ENCODE assay signal across 11 cellular contexts in the genomic region with DNA sequence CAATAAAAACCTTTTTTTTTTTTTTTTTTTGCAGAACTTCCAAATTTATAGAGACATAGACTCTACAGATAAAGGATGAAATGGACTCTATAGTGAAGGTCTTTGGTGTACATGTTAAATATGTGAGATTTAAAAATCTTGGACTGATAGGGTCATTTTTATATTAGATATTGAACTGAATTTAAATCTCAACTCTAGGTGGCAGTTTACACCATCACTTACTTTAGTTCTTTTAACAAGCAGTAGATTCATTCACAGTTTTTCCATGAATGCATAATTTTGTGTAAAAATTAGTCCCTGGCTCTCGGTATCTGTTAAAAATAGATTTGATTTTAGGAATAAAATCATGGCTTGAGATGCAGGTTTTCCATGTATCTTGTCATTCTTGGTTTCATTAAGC. TPM values are rescaled to one million over a fixed set of nuclear protein-coding genes. Genes with fewer than 3 reads are reported as not detected.
DNase-seq lines count a peak whose midpoint lies in the region; ATAC-seq and TF ChIP-seq lines count a peak whose summit lies in the region.
"Had no signal": no experiment of that assay in that cellular context is flagged by ENCODE, and none has a peak within 500 bp of the region (broad histone marks: within the 10 kb centered on the region; RNA-seq: fewer than 3 reads in every experiment).

No MANE protein-coding gene starts in this region.

- H3K4me1 Mint-ChIP-seq in brain (no peaks in the 10 kb centered on the region), nephron (no peaks in the 10 kb centered on the region)

- H3K9me2 ChIP-seq in Loucy (replicated peaks; ENCODE audit: low read depth, low read length) = no peaks in the 10 kb centered on the region

- no peaks in the 10 kb centered on the region for H3K9me3 ChIP-seq in Loucy (ENCODE audit: insufficient read depth, low read depth, low read length)
- H3K9me3 ChIP-seq: sigmoid colon had no signal

- H3K9me3 Mint-ChIP-seq in brain (no peaks in the 10 kb centered on the region), nephron (no peaks in the 10 kb centered on the region)

- no peaks in the 10 kb centered on the region for H3K4me1 ChIP-seq in Loucy (ENCODE audit: insufficient read depth, low read length, poor library complexity, severe bottlenecking)
- H3K4me1 ChIP-seq: sigmoid colon had no signal

- no peaks in the 10 kb centered on the region for H3K27me3 ChIP-seq in Loucy (ENCODE audit: insufficient read depth, low read length, poor library complexity, severe bottlenecking)
- H3K27me3 ChIP-seq: sigmoid colon had no signal

- no peak overlapping the region for H2AFZ ChIP-seq in Loucy (ENCODE audit: low read length)

- no peak for ATAC-seq in GM21381 (IDR thresholded peaks at IDR 0.05; ENCODE audit: unreplicated experiment)
- ATAC-seq in HG03045 (IDR thresholded peaks at IDR 0.05; ENCODE audit: unreplicated experiment) = no peak

- no peaks in the 10 kb centered on the region for H4K20me1 ChIP-seq in Loucy (ENCODE audit: insufficient read depth, low read length, poor library complexity, severe bottlenecking)

- H3K79me2 ChIP-seq in Loucy (ENCODE audit: insufficient read depth, low read length) = no peaks in the 10 kb centered on the region

- H3K4me3 ChIP-seq in Loucy (ENCODE audit: low read length, poor library complexity, severe bottlenecking) = no peak overlapping the region
- H3K4me3 ChIP-seq: sigmoid colon had no signal

- H3K27me3 Mint-ChIP-seq in brain (no peaks in the 10 kb centered on the region), nephron (ENCODE audit: low read depth) (no peaks in the 10 kb centered on the region)

- no peaks in the 10 kb centered on the region for H3K36me3 Mint-ChIP-seq in brain
- H3K36me3 Mint-ChIP-seq in nephron (ENCODE audit: low read depth) = no peaks in the 10 kb centered on the region

- H3K4me2 ChIP-seq in Loucy (ENCODE audit: low read depth, low read length, poor library complexity, severe bottlenecking) = no peak overlapping the region

- H3F3A ChIP-seq in Loucy (ENCODE audit: low read depth) = no peaks in the 10 kb centered on the region

- TF ChIP-seq CTCF in Loucy (conservative IDR thresholded peaks at IDR 0.05; ENCODE audit: low read length) = peak; percentile 35
- peak; percentile 57 to 60 for TF ChIP-seq CTCF in brain (conservative IDR thresholded peaks at IDR 0.05)
- peak; percentile 25 to 37 (median 32) for TF ChIP-seq CTCF in nephron (IDR thresholded peaks at IDR 0.05; ENCODE audit: unreplicated experiment in 3 of 3)

- H3K36me3 ChIP-seq in Loucy (ENCODE audit: insufficient read depth, low read length) = no peaks in the 10 kb centered on the region
- H3K36me3 ChIP-seq: sigmoid colon had no signal

- intact Hi-C loops in head of caudate nucleus (cut with DNase I) = no loop called here

- no peak overlapping the region for H3K9ac ChIP-seq in Loucy (ENCODE audit: low read depth, low read length, poor library complexity, severe bottlenecking)

- H3K27ac Mint-ChIP-seq in brain = peak overlapping the region in 1 of 5 experiments; percentile 78
- no peak overlapping the region for H3K27ac Mint-ChIP-seq in nephron

- H3K4me3 Mint-ChIP-seq in brain (no peak overlapping the region), nephron (no peak overlapping the region)

- DNase-seq in NCI-H1092 treated with DMSO at 0.1 percent for 48 hours (lab: John Stamatoyannopoulos, UW) = peak; percentile 31
- DNase-seq in NCI-H1092 (lab: John Stamatoyannopoulos, UW) = no peak
- DNase-seq in head of caudate nucleus = no peak
- DNase-seq: NCI-H2029 treated with DMSO at 0.1 percent for 48 hours, sigmoid colon had no signal

RNA-seq across cellular contexts. Expression of a gene that starts 31.1 kb away (rescaled TPM):
- 5.4 TPM for polyA plus RNA-seq in brain (ENCODE audit: insufficient read depth, low read depth, low replicate concordance)

RNA-seq across cellular contexts. Expression of a gene that starts 56.3 kb away (rescaled TPM):
- polyA plus RNA-seq in brain (ENCODE audit: insufficient read depth, low read depth, low replicate concordance) = not detected
- polyA plus RNA-seq: sigmoid colon, thymus had no signal
